Comparison of ENCODE assay signal across 11 cellular contexts in genomic region chr3:160012108-160012507, GRCh38. TPM values are rescaled to one million over a fixed set of nuclear protein-coding genes. Genes with fewer than 3 reads are reported as not detected.
A peak's percentile ranks its signal among the peaks of the same experiment; 100 is the strongest.
DNase-seq lines count a peak whose midpoint lies in the region; ATAC-seq and TF ChIP-seq lines count a peak whose summit lies in the region.
"Had no signal": no experiment of that assay in that cellular context is flagged by ENCODE, and none has a peak within 500 bp of the region (broad histone marks: within the 10 kb centered on the region; RNA-seq: fewer than 3 reads in every experiment).

No MANE protein-coding gene starts in this region.

- peaks cover 41% of the 10 kb centered on the region for H3K4me1 Mint-ChIP-seq in T-helper 2 cell treated with Interferon-gamma antibody and Interleukin-4, amounts not matched to agents 5 μg/mL and 100 μg/mL, for 36 hours (ENCODE audit: low read depth)
- H3K4me1 Mint-ChIP-seq in type B pancreatic cell (ENCODE audit: unreplicated experiment), result no peaks in the 10 kb centered on the region

- peak overlapping the region; percentile 84 for H3K27ac Mint-ChIP-seq in T-helper 2 cell treated with Interferon-gamma antibody and Interleukin-4, amounts not matched to agents 5 μg/mL and 100 μg/mL, for 36 hours
- no peak overlapping the region for H3K27ac Mint-ChIP-seq in type B pancreatic cell
- H3K27ac Mint-ChIP-seq: natural killer cell had no signal

- H3K36me3 Mint-ChIP-seq in T-helper 2 cell treated with Interferon-gamma antibody and Interleukin-4, amounts not matched to agents 5 μg/mL and 100 μg/mL, for 36 hours (ENCODE audit: low read depth), result peaks cover 5% of the 10 kb centered on the region
- H3K36me3 Mint-ChIP-seq in type B pancreatic cell, result no peaks in the 10 kb centered on the region
- H3K36me3 Mint-ChIP-seq: natural killer cell had no signal

- no peaks in the 10 kb centered on the region for H3K27me3 Mint-ChIP-seq in T-helper 2 cell treated with Interferon-gamma antibody and Interleukin-4, amounts not matched to agents 5 μg/mL and 100 μg/mL, for 36 hours (ENCODE audit: low read depth)
- no peaks in the 10 kb centered on the region for H3K27me3 Mint-ChIP-seq in type B pancreatic cell

- H3K9me3 Mint-ChIP-seq in T-helper 2 cell treated with Interferon-gamma antibody and Interleukin-4, amounts not matched to agents 5 μg/mL and 100 μg/mL, for 36 hours, result peaks cover 3% of the 10 kb centered on the region
- no peaks in the 10 kb centered on the region for H3K9me3 Mint-ChIP-seq in type B pancreatic cell
- H3K9me3 Mint-ChIP-seq: natural killer cell had no signal

- TF ChIP-seq CTCF in GM20000 (IDR thresholded peaks at IDR 0.05; ENCODE audit: extremely low read depth, missing control alignments) (no peak), lower lobe of right lung (IDR thresholded peaks at IDR 0.05) (no peak), type B pancreatic cell (conservative IDR thresholded peaks at IDR 0.05) (no peak)

- H3K27ac ChIP-seq in lower lobe of right lung, result no peak overlapping the region

- intact Hi-C loops in lower lobe of right lung (cut with DNase I), result no loop called here
- intact Hi-C loops in posterior cingulate gyrus (cut with DNase I), result no loop called here

- H3K4me3 Mint-ChIP-seq in T-helper 2 cell treated with Interferon-gamma antibody and Interleukin-4, amounts not matched to agents 5 μg/mL and 100 μg/mL, for 36 hours, result peak overlapping the region; percentile 16
- no peak overlapping the region for H3K4me3 Mint-ChIP-seq in type B pancreatic cell
- H3K4me3 Mint-ChIP-seq: natural killer cell had no signal

- no peak overlapping the region for H3K4me3 ChIP-seq in lower lobe of right lung
- H3K4me3 ChIP-seq: MG63 had no signal

- H3K4me1 ChIP-seq in lower lobe of right lung, result no peaks in the 10 kb centered on the region

- ATAC-seq in GM18508 (IDR thresholded peaks at IDR 0.05; ENCODE audit: insufficient read depth, unreplicated experiment), result peak; percentile 80
- ATAC-seq in HG03108 (IDR thresholded peaks at IDR 0.05; ENCODE audit: unreplicated experiment), result peak; percentile 76
- ATAC-seq in lower lobe of right lung, result no peak

- H3K9me3 ChIP-seq in lower lobe of right lung, result no peaks in the 10 kb centered on the region
- H3K9me3 ChIP-seq: MG63 had no signal

- H3K36me3 ChIP-seq in lower lobe of right lung, result no peaks in the 10 kb centered on the region
- H3K36me3 ChIP-seq: MG63 had no signal

- no peaks in the 10 kb centered on the region for H3K27me3 ChIP-seq in lower lobe of right lung (ENCODE audit: low read depth)
- H3K27me3 ChIP-seq: MG63 had no signal

- peak; percentile 62 for DNase-seq in GM20000 (ENCODE audit: low spot score)
- DNase-seq in T-helper 2 cell treated with Interferon-gamma antibody and Interleukin-4, amounts not matched to agents 5 μg/mL and 100 μg/mL, for 36 hours (ENCODE audit: low spot score), result no peak
- no peak for DNase-seq in lower lobe of right lung
- no peak for DNase-seq in NCI-H2171 treated with DMSO at 0.1 percent for 48 hours (lab: John Stamatoyannopoulos, UW)
- DNase-seq in type B pancreatic cell (ENCODE audit: extremely low spot score, unreplicated experiment), result no peak
- no peak for DNase-seq in posterior cingulate gyrus
- DNase-seq: foreskin melanocyte, MG63, natural killer cell had no signal

RNA-seq across cellular contexts. Expression of gene IL12A, which starts 23.5 kb away (rescaled TPM):
- 2.9 TPM for total RNA-seq in lower lobe of right lung
- total RNA-seq in type B pancreatic cell (ENCODE audit: low replicate concordance), result 0.31 and 0.34 TPM in 2 replicates

Comparison
In these comparisons a context has a peak if more than half of its experiments do, and no peak if none do; other contexts are left out.
1. ATAC-seq: peak in GM18508 (single experiment) and HG03108 (single experiment); none in lower lobe of right lung (0 of 2).